In the genomic region with DNA sequence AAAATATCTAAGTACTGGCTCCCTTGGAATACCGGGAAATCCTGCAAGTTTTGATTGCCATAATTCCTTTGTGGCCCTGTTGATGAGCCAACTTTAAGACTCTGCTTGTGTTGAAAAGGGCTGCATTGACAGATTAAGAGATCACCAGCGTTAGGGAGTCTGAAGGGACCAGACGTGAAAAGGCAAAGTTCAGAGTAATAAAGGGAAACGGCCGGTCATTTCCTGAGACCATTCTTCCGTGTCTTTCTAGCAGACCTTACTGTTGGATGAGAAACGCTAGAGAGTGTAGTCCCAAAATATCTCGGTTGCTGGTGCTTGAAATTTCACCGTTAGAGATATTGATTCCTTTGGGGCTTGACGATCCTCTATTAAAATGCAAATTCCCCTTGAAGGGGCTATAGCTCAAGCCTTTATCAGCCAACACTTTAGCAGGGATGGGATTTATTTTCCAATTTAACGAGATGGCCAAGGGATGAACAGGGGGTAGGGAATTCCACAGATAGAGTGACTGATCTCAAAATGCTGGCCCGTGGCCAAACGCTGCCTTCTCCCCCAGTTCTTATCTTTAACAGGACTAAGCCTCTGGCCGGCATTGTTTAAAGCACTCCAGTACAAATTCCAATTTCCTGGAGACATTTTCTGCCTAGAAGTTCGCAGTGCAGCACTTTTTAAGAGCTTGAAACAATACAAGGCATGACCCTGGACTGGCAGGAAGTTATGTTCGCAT, we compare ENCODE assay signal across 13 cellular contexts.
DNase-seq lines count a peak whose midpoint lies in the region; ATAC-seq, FAIRE-seq and TF ChIP-seq lines count a peak whose summit lies in the region.
"Had no signal": no experiment of that assay in that cellular context is flagged by ENCODE, and none has a peak within 500 bp of the region (broad histone marks: within the 10 kb centered on the region; RNA-seq: fewer than 3 reads in every experiment).

No MANE protein-coding gene starts in this region.

- no peaks in the 10 kb centered on the region for H3K36me3 ChIP-seq in pancreas
- H3K36me3 ChIP-seq: tibial artery had no signal

- peaks cover 59% of the 10 kb centered on the region for H3K27me3 Mint-ChIP-seq in activated T-helper 17 cell treated with anti-CD3 and anti-CD28 coated beads, Interleukin-2, amount 50 U/mL, for 72 hours

- H3K4me3 Mint-ChIP-seq in activated T-helper 17 cell treated with anti-CD3 and anti-CD28 coated beads, Interleukin-2, amount 50 U/mL, for 72 hours: no peak overlapping the region

- H3K9me3 Mint-ChIP-seq in activated T-helper 17 cell treated with anti-CD3 and anti-CD28 coated beads, Interleukin-2, amount 50 U/mL, for 72 hours: no peaks in the 10 kb centered on the region

- H3K27ac ChIP-seq in pancreas: peak overlapping the region in 2 of 4 donors; percentile 8 to 71
- H3K27ac ChIP-seq: skin epidermis, tibial artery had no signal

- H3K27me3 ChIP-seq in pancreas: peaks cover 0 to 6% (median 1%) of the 10 kb centered on the region in 4 donors

- no peaks in the 10 kb centered on the region for H3K9me3 ChIP-seq in pancreas
- H3K9me3 ChIP-seq: tibial artery had no signal

- peak in 2 of 4 donors; percentile 2 to 4 for ATAC-seq in pancreas
- ATAC-seq in activated T-helper 17 cell treated with anti-CD3 and anti-CD28 coated beads, Interleukin-2, amount 50 U/mL, for 72 hours (replicated peaks): no peak

- intact Hi-C loops in pancreas (cut with DNase I): loop anchor here in 1 of 3 donors (10.0 kb wide), 1 partner anchor 57 kb away; no protein-coding TSS in a partner anchor

- H3K4me1 ChIP-seq in pancreas: peaks cover 0 to 7% (median 0%) of the 10 kb centered on the region in 3 donors

- TF ChIP-seq CTCF in fibroblast of pulmonary artery (IDR thresholded peaks at IDR 0.05; ENCODE audit: low read length, missing control alignments) (no peak), pancreas (IDR thresholded peaks at IDR 0.05) (no peak)

- DNase-seq in DMS79 treated with DMSO at 0.1 percent for 48 hours (lab: John Stamatoyannopoulos, UW) (peak; percentile 31), DMS79 (lab: John Stamatoyannopoulos, UW) (no peak), NCI-H82 treated with DMSO at 0.1 percent for 48 hours (lab: John Stamatoyannopoulos, UW; ENCODE audit: unreplicated experiment) (peak; percentile 23), fibroblast of pulmonary artery (ENCODE audit: low read depth) (peak; percentile 39), pancreas (peak in 3 of 6 donors; percentile 33 to 73 (median 36)), activated gamma-delta T cell treated with Interleukin-2 at 50 U/mL for 16 hours (no peak), NCI-H1436 treated with DMSO at 0.1 percent for 48 hours (lab: John Stamatoyannopoulos, UW) (no peak)
- DNase-seq: activated CD4-positive, CD25-positive, alpha-beta regulatory T cell treated with anti-CD3 and anti-CD28 coated beads, Interleukin-2, amount 50 U/mL, for 72 hours; tibial artery had no signal

- peaks cover 5% of the 10 kb centered on the region for H3K36me3 Mint-ChIP-seq in activated T-helper 17 cell treated with anti-CD3 and anti-CD28 coated beads, Interleukin-2, amount 50 U/mL, for 72 hours (ENCODE audit: low read depth)

- 2 to 3% methylated on average over 16 of the region's 16 CpGs for WGBS in pancreas, 2 donors

- no peak overlapping the region for H3K4me3 ChIP-seq in fibroblast of pulmonary artery (replicated peaks; ENCODE audit: low read depth, low read length)
- peak overlapping the region in 3 of 4 donors; percentile 35 to 62 (median 60) for H3K4me3 ChIP-seq in pancreas

- no peak overlapping the region for H3K27ac Mint-ChIP-seq in activated T-helper 17 cell treated with anti-CD3 and anti-CD28 coated beads, Interleukin-2, amount 50 U/mL, for 72 hours

- no peak for FAIRE-seq in pancreas (lab: Jason Lieb, UNC)
- FAIRE-seq: A204.1, GM18507 had no signal

- H3K4me1 Mint-ChIP-seq in activated T-helper 17 cell treated with anti-CD3 and anti-CD28 coated beads, Interleukin-2, amount 50 U/mL, for 72 hours: no peaks in the 10 kb centered on the region

Comparison
In these comparisons a context has a peak if more than half of its experiments do, and no peak if none do; other contexts are left out.
1. DNase-seq: peak in DMS79 treated with DMSO at 0.1 percent for 48 hours (single experiment), NCI-H82 treated with DMSO at 0.1 percent for 48 hours (single experiment) and fibroblast of pulmonary artery (single experiment); none in DMS79 (single experiment), activated gamma-delta T cell treated with Interleukin-2 at 50 U/mL for 16 hours (single experiment) and NCI-H1436 treated with DMSO at 0.1 percent for 48 hours (single experiment).